Comparison of ENCODE assay signal across 21 cellular contexts in genomic region chr19:53503126-53503525, GRCh38. TPM values are rescaled to one million over a fixed set of nuclear protein-coding genes. Genes with fewer than 3 reads are reported as not detected.
DNase-seq lines count a peak whose midpoint lies in the region; TF ChIP-seq lines count a peak whose summit lies in the region.
"Had no signal": no experiment of that assay in that cellular context is flagged by ENCODE, and none has a peak within 500 bp of the region (broad histone marks: within the 10 kb centered on the region; RNA-seq: fewer than 3 reads in every experiment).

No MANE protein-coding gene starts in this region.

- no peak overlapping the region for H2BK5ac ChIP-seq in H9 (ENCODE audit: insufficient read length, low read length)

- no peaks in the 10 kb centered on the region; a peak in 1 of 5 replicates for H3K9me3 Mint-ChIP-seq in H9

- no peaks in the 10 kb centered on the region for H3K79me1 ChIP-seq in H9 (ENCODE audit: insufficient read depth, low read depth, low read length, poor library complexity, severe bottlenecking)

- H3K4me1 Mint-ChIP-seq in H9: peaks cover 21 to 31% of the 10 kb centered on the region in 2 experiments

- no peak overlapping the region for H3K56ac ChIP-seq in H9 (ENCODE audit: insufficient read length, low read depth, low read length)

- H4K5ac ChIP-seq in H9 (ENCODE audit: insufficient read length, low read depth, low read length): no peak overlapping the region

- no peak overlapping the region for H4K91ac ChIP-seq in H9 (ENCODE audit: insufficient read length, low read depth, low read length)

- no peak overlapping the region for H3K4ac ChIP-seq in H9 (ENCODE audit: low read depth, low read length)

- no peak overlapping the region for H2AK5ac ChIP-seq in H9 (ENCODE audit: insufficient read length, low read length)

- H3K9me3 ChIP-seq in H9 (ENCODE audit: control insufficient read depth, low read depth, low read length): no peaks in the 10 kb centered on the region
- H3K9me3 ChIP-seq: heart left ventricle, vagina had no signal

- H4K20me1 ChIP-seq in H9 (ENCODE audit: control insufficient read depth, insufficient read depth, insufficient read length): no peaks in the 10 kb centered on the region

- no peaks in the 10 kb centered on the region for H3K27me3 ChIP-seq in H9 (ENCODE audit: insufficient read depth, low read length)
- H3K27me3 ChIP-seq in dorsolateral prefrontal cortex: no peaks in the 10 kb centered on the region
- H3K27me3 ChIP-seq: cardiac muscle cell, vagina had no signal

- H3K23ac ChIP-seq in H9 (ENCODE audit: insufficient read length, low read depth, low read length): no peak overlapping the region

- no peaks in the 10 kb centered on the region; the same call in 1 of the 2 replicates for H3K4me1 ChIP-seq in H9 (ENCODE audit: insufficient read depth, low read length)
- H3K4me1 ChIP-seq: vagina had no signal

- intact Hi-C loops in dorsolateral prefrontal cortex (cut with DNase I): no loop called here

- H3K79me2 ChIP-seq in H9 (ENCODE audit: insufficient read depth, low read length): no peaks in the 10 kb centered on the region

- peak overlapping the region; percentile 42 for H3K4me2 ChIP-seq in H9 (ENCODE audit: insufficient read depth, insufficient read length, low read length)

- H2BK12ac ChIP-seq in H9 (ENCODE audit: insufficient read length, low read depth, low read length): no peak overlapping the region

- H3K4me3 ChIP-seq in dorsolateral prefrontal cortex: peak overlapping the region in 33 of 59 donors; percentile 4 to 66 (median 32)
- H3K4me3 ChIP-seq: cardiac muscle cell, vagina had no signal

- no peak overlapping the region for H3T11ph ChIP-seq in H9 (ENCODE audit: low read length)

- 0 out of 7 replicates have a peak overlapping the region, but pooled peaks of 1 of the 3 experiments have one; percentile 28 for H3K27ac Mint-ChIP-seq in H9
- H3K27ac Mint-ChIP-seq: activated naive CD4-positive, alpha-beta T cell treated with anti-CD3 and anti-CD28 coated beads for 36 hours; activated T-cell treated with anti-CD3 and anti-CD28 coated beads, Interleukin-2, amount 50 U/mL, for 72 hours; CD4-positive, alpha-beta T cell; dendritic cell treated with granulocyte-macrophage colony-stimulating factor and Interleukin-4, amounts not matched to agents 40 ng/mL and 50 ng/mL, for 4 days; natural killer cell treated with Interleukin-12 subunit alpha and Interleukin-12 subunit beta and Interleukin-15 and Interleukin-18, amount 100 ng/mL, for 72 hours had no signal

- peaks cover 0 to 4% (median 0%) of the 10 kb centered on the region in 3 experiments; a peak in 2 of 7 replicates for H3K36me3 Mint-ChIP-seq in H9 (ENCODE audit: insufficient read depth in 1 of 3, low read depth in 3 of 3)

- H3K27ac ChIP-seq in H9 (ENCODE audit: insufficient read length, low read depth, low read length) (no peak overlapping the region), dorsolateral prefrontal cortex (peak overlapping the region in 9 of 59 donors; percentile 8 to 67 (median 52))
- H3K27ac ChIP-seq: cardiac muscle cell, heart left ventricle, vagina had no signal

- H2BK20ac ChIP-seq in H9 (ENCODE audit: low read depth, low read length, poor library complexity, severe bottlenecking): no peak overlapping the region

- no peak overlapping the region; a peak in 1 of 5 replicates for H3K4me3 Mint-ChIP-seq in H9
- H3K4me3 Mint-ChIP-seq: activated naive CD4-positive, alpha-beta T cell treated with anti-CD3 and anti-CD28 coated beads for 36 hours; activated T-cell treated with anti-CD3 and anti-CD28 coated beads, Interleukin-2, amount 50 U/mL, for 72 hours; CD4-positive, alpha-beta T cell; dendritic cell treated with granulocyte-macrophage colony-stimulating factor and Interleukin-4, amounts not matched to agents 40 ng/mL and 50 ng/mL, for 4 days; natural killer cell treated with Interleukin-12 subunit alpha and Interleukin-12 subunit beta and Interleukin-15 and Interleukin-18, amount 100 ng/mL, for 72 hours had no signal

- no peak overlapping the region for H2BK15ac ChIP-seq in H9 (ENCODE audit: low read depth, low read length)

- DNase-seq in H9 (no peak), NCI-H2227 (lab: John Stamatoyannopoulos, UW; ENCODE audit: unreplicated experiment) (peak; percentile 45), dorsolateral prefrontal cortex (no peak), putamen (ENCODE audit: low spot score) (peak; percentile 18), NCI-H2029 (lab: John Stamatoyannopoulos, UW) (no peak), NCI-H1436 treated with DMSO at 0.1 percent for 48 hours (lab: John Stamatoyannopoulos, UW) (no peak), RKO (ENCODE audit: low spot score) (no peak)
- DNase-seq: activated CD4-positive, alpha-beta T cell treated with anti-CD3 and anti-CD28 coated beads for 48 hours; activated naive CD4-positive, alpha-beta T cell treated with anti-CD3 and anti-CD28 coated beads for 36 hours; activated T-cell treated with anti-CD3 and anti-CD28 coated beads, Interleukin-2, amount 50 U/mL, for 72 hours; CD4-positive, alpha-beta T cell; DMS 273 treated with DMSO at 0.1 percent for 48 hours; heart left ventricle; NCI-H2081; PC-3; SHP77 treated with DMSO at 0.1 percent for 48 hours; T-helper 1 cell had no signal

- H3K9ac ChIP-seq in H9 (ENCODE audit: extremely low read depth, insufficient read length, low read length): no peak overlapping the region

- no peak overlapping the region for H2BK120ac ChIP-seq in H9 (ENCODE audit: low read depth, low read length, poor library complexity, severe bottlenecking)

- H3K23me2 ChIP-seq in H9 (ENCODE audit: insufficient read length, low read depth, low read length, poor library complexity, severe bottlenecking): no peaks in the 10 kb centered on the region

- no peak for TF ChIP-seq CTCF in H9 (conservative IDR thresholded peaks at IDR 0.05)
- TF ChIP-seq CTCF in dorsolateral prefrontal cortex (IDR thresholded peaks at IDR 0.05 in 54 of 56, conservative IDR thresholded peaks at IDR 0.05 in 2 of 56; ENCODE audit: low read depth in 1 of 56, partially characterized antibody in 56 of 56): no peak

- peaks cover 1% of the 10 kb centered on the region for H3K27me3 Mint-ChIP-seq in H9 (ENCODE audit: low read depth)

- WGBS in H9 (ENCODE audit: extremely low coverage, insufficient read length, low lambda C conversion rate): no CpG with 5 or more reads among the region's 7 CpGs

- no peak overlapping the region for H3K14ac ChIP-seq in H9 (ENCODE audit: insufficient read depth, low read length)

- no peak overlapping the region for H3K18ac ChIP-seq in H9 (ENCODE audit: insufficient read length, low read depth, low read length)

- H2AFZ ChIP-seq in H9 (ENCODE audit: low read length): no peak overlapping the region

- H4K8ac ChIP-seq in H9 (replicated peaks; ENCODE audit: insufficient read length, low read depth, low read length): no peak overlapping the region

RNA-seq across cellular contexts. Expression of gene ZNF331, which starts 34.8 kb away (rescaled TPM):
- total RNA-seq in H9 (2021) (50.6 and 57.2 TPM in 2 replicates), dorsolateral prefrontal cortex (100 to 1,000 TPM in 1 of 120 experiments, 10 to 100 TPM in 119; 32.2 to 101 (median 46.8) TPM)

RNA-seq across cellular contexts. Expression of gene ZNF813, which starts 35.6 kb away (rescaled TPM):
- total RNA-seq in H9 (2021): 17.3 TPM in 2 replicates
- 1 to 10 TPM in 100 of 120 experiments, under 1 TPM in 20; 0.55 to 6.6 (median 1.5) TPM for total RNA-seq in dorsolateral prefrontal cortex

Comparison
In these comparisons a context has a peak if more than half of its experiments do, and no peak if none do; other contexts are left out.
1. DNase-seq: peak in NCI-H2227 (single experiment) and putamen (single experiment); none in H9 (single experiment), dorsolateral prefrontal cortex (0 of 10), NCI-H2029 (single experiment), NCI-H1436 treated with DMSO at 0.1 percent for 48 hours (single experiment) and RKO (single experiment).